8 cellular contexts compared by ENCODE assay signal in the genomic region with DNA sequence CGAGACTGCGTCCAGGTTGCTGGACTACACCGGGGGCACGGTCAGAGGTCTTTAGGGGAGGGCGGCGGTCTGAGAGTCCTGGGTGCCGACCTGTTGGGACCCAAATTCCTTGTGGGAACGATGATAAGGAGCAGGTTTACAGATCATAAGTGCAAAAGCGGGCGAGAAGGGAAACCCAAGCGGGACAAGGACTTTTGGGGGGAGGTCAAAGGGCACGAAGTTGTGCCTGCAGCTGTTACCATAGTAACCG. TPM values are rescaled to one million over a fixed set of nuclear protein-coding genes. Genes with fewer than 3 reads are reported as not detected.
DNase-seq lines count a peak whose midpoint lies in the region; ATAC-seq and TF ChIP-seq lines count a peak whose summit lies in the region.

No MANE protein-coding gene starts in this region.

- ATAC-seq in GM21528 (IDR thresholded peaks at IDR 0.05; ENCODE audit: low FRiP score, unreplicated experiment) = peak; percentile 64
- no peak for ATAC-seq in stimulated activated memory B cell treated with anti-CD40 and anti-IgM and Interleukin-4, amounts not matched to agents 10 μg/mL and 1 μg/mL and 100 μg/mL, for 72 hours
- no peak for ATAC-seq in GM21447 (IDR thresholded peaks at IDR 0.05; ENCODE audit: unreplicated experiment)

- H3K36me3 Mint-ChIP-seq in T-helper 1 cell treated with Interleukin-12 subunit alpha and Interleukin-12 subunit beta and Interleukin-4 antibody, amounts not matched to agents 30 μg/mL and 1 μg/mL, for 36 hours (ENCODE audit: low read depth) = peaks cover 27% of the 10 kb centered on the region
- peaks cover 22% of the 10 kb centered on the region for H3K36me3 Mint-ChIP-seq in chondrocyte (ENCODE audit: low read depth)
- H3K36me3 Mint-ChIP-seq in stimulated activated memory B cell treated with anti-CD40 and anti-IgM and Interleukin-4, amounts not matched to agents 10 μg/mL and 1 μg/mL and 100 μg/mL, for 72 hours = peaks cover 33% of the 10 kb centered on the region

- TF ChIP-seq CTCF in chondrocyte (IDR thresholded peaks at IDR 0.05) = peak; percentile 6

- H3K27ac Mint-ChIP-seq in T-helper 1 cell treated with Interleukin-12 subunit alpha and Interleukin-12 subunit beta and Interleukin-4 antibody, amounts not matched to agents 30 μg/mL and 1 μg/mL, for 36 hours = peak overlapping the region; percentile 100
- peak overlapping the region; percentile 99 for H3K27ac Mint-ChIP-seq in chondrocyte (ENCODE audit: unreplicated experiment)
- H3K27ac Mint-ChIP-seq in stimulated activated memory B cell treated with anti-CD40 and anti-IgM and Interleukin-4, amounts not matched to agents 10 μg/mL and 1 μg/mL and 100 μg/mL, for 72 hours = peak overlapping the region; percentile 97

- no peaks in the 10 kb centered on the region for H3K9me3 Mint-ChIP-seq in T-helper 1 cell treated with Interleukin-12 subunit alpha and Interleukin-12 subunit beta and Interleukin-4 antibody, amounts not matched to agents 30 μg/mL and 1 μg/mL, for 36 hours
- H3K9me3 Mint-ChIP-seq in chondrocyte (ENCODE audit: low read depth) = no peaks in the 10 kb centered on the region
- no peaks in the 10 kb centered on the region for H3K9me3 Mint-ChIP-seq in stimulated activated memory B cell treated with anti-CD40 and anti-IgM and Interleukin-4, amounts not matched to agents 10 μg/mL and 1 μg/mL and 100 μg/mL, for 72 hours

- DNase-seq in chondrocyte (ENCODE audit: low spot score) = no peak
- DNase-seq in mucosa of gallbladder (ENCODE audit: low spot score) = peak; percentile 91
- DNase-seq in NCI-H1092 treated with DMSO at 0.1 percent for 48 hours (lab: John Stamatoyannopoulos, UW) = no peak
- DNase-seq in putamen (ENCODE audit: low spot score) = no peak

- H3K4me3 Mint-ChIP-seq in T-helper 1 cell treated with Interleukin-12 subunit alpha and Interleukin-12 subunit beta and Interleukin-4 antibody, amounts not matched to agents 30 μg/mL and 1 μg/mL, for 36 hours = peak overlapping the region; percentile 99
- H3K4me3 Mint-ChIP-seq in chondrocyte (ENCODE audit: unreplicated experiment) = peak overlapping the region; percentile 95
- H3K4me3 Mint-ChIP-seq in stimulated activated memory B cell treated with anti-CD40 and anti-IgM and Interleukin-4, amounts not matched to agents 10 μg/mL and 1 μg/mL and 100 μg/mL, for 72 hours = peak overlapping the region; percentile 97

- H3K27me3 Mint-ChIP-seq in T-helper 1 cell treated with Interleukin-12 subunit alpha and Interleukin-12 subunit beta and Interleukin-4 antibody, amounts not matched to agents 30 μg/mL and 1 μg/mL, for 36 hours (ENCODE audit: low read depth) = no peaks in the 10 kb centered on the region
- no peaks in the 10 kb centered on the region for H3K27me3 Mint-ChIP-seq in chondrocyte (ENCODE audit: low read depth)
- no peaks in the 10 kb centered on the region for H3K27me3 Mint-ChIP-seq in stimulated activated memory B cell treated with anti-CD40 and anti-IgM and Interleukin-4, amounts not matched to agents 10 μg/mL and 1 μg/mL and 100 μg/mL, for 72 hours

- peaks cover 23% of the 10 kb centered on the region for H3K4me1 Mint-ChIP-seq in T-helper 1 cell treated with Interleukin-12 subunit alpha and Interleukin-12 subunit beta and Interleukin-4 antibody, amounts not matched to agents 30 μg/mL and 1 μg/mL, for 36 hours (ENCODE audit: low read depth)
- H3K4me1 Mint-ChIP-seq in chondrocyte (ENCODE audit: low read depth) = peaks cover 27% of the 10 kb centered on the region
- H3K4me1 Mint-ChIP-seq in stimulated activated memory B cell treated with anti-CD40 and anti-IgM and Interleukin-4, amounts not matched to agents 10 μg/mL and 1 μg/mL and 100 μg/mL, for 72 hours = peaks cover 39% of the 10 kb centered on the region

RNA-seq across cellular contexts. Expression of gene GNL1, which starts 0.3 kb away (rescaled TPM):
- total RNA-seq in chondrocyte (57.7 to 76.7 TPM (median 61.5 TPM) in 3 replicates), mucosa of gallbladder (68.1 TPM)

RNA-seq across cellular contexts. Expression of gene PRR3, which starts 0.5 kb away (rescaled TPM):
- total RNA-seq in chondrocyte = 8.6 to 13.6 TPM (median 9.9 TPM) in 3 replicates
- total RNA-seq in mucosa of gallbladder = 8.0 TPM

RNA-seq across cellular contexts. Expression of gene ABCF1, which starts 14.6 kb away (rescaled TPM):
- total RNA-seq in chondrocyte = 51.9 to 66.1 TPM (median 53.0 TPM) in 3 replicates
- 48.7 TPM for total RNA-seq in mucosa of gallbladder
